In the genomic region with DNA sequence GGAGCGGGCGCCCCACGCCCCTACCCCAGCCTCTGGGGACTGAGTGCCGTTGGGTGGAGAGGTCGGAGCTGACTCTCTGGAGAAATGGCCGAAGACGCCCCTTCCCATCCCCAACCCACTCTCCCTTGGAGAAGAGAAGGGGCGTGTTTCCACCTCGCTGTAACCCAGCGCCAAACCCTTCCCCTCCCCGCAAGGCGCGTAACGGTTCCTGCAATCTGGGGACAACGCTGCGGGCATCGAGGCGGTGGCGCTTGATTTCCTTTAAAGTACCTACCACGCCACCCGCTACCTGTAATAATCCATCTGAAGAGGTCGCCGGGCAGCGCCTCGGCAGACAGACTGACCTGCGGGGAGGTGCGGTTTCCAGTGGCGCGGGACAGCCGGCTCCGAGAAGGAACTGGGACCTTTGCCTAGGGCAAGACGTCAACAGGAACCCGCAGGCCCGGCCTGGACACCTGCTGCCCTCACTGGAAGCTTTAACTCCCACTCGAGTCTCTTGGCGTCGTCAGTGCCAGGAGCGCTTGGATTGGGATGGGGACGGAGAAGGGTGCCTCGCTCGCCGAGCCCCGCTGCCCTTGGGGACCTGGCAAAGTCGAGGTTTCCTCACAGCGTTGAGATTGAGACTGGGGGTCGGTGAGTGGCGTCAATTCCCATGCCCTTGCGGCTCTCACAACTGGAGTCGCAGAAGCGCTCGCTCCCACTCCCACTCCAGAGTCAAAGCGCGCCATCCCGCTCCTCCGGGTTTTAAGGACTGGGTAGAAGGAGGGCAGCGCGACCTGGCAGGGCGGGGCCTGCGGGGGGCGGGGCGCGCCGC, we compare ENCODE assay signal across 8 cellular contexts. TPM values are rescaled to one million over a fixed set of nuclear protein-coding genes. Genes with fewer than 3 reads are reported as not detected.
DNase-seq lines count a peak whose midpoint lies in the region; ATAC-seq and TF ChIP-seq lines count a peak whose summit lies in the region.

A gene (minus strand): TSS at position 716 of the 814 bp plus-strand sequence. CDS start 763 bp downstream, outside the sequence.

- H3K79me2 ChIP-seq in PC-3 (ENCODE audit: low read length), result peaks cover 49% of the 10 kb centered on the region

- intact Hi-C loops in PC-3 (cut with micrococcal nuclease), result loop anchor here (5.0 kb wide), 2 partner anchors 42 to 93 kb away; no protein-coding TSS in a partner anchor
- intact Hi-C loops in naive thymus-derived CD4-positive, alpha-beta T cell (cut with micrococcal nuclease), result loop anchor here in 1 of 2 donors (1.0 to 5.0 kb wide), 3 partner anchors 40 to 302 kb away; a partner anchor contains a TSS

- ATAC-seq in GM19395 (IDR thresholded peaks at IDR 0.05; ENCODE audit: unreplicated experiment), result peak; percentile 27
- ATAC-seq in PC-3, result peak; percentile 4; the same call in 1 of the 2 replicates
- no peak for ATAC-seq in naive thymus-derived CD4-positive, alpha-beta T cell

- BruUV-seq in PC-3 (replicated peaks; lab: Mats Ljungman, UMichigan), result TSS peak; percentile 45

- POLR2A ChIA-PET in AG04449 (lab: Yijun Ruan, JAX) (interaction anchor here (1.0 to 1.5 kb wide), 2 partner anchors 102 to 199 kb away, joined by 3 to 6 read pairs; no protein-coding TSS in a partner anchor), PC-3 (lab: Charles Lee; ENCODE audit: unreplicated experiment) (interaction anchor here (0.6 kb wide), 1 partner anchor 199 kb away, joined by 5 read pairs; no protein-coding TSS in a partner anchor)
- POLR2A ChIA-PET in naive thymus-derived CD4-positive, alpha-beta T cell (lab: Charles Lee), result no interaction called here

- DNase-seq in AG04449 (ENCODE audit: low read depth, low spot score) (no peak), PC-3 (no peak), epithelial cell of esophagus (ENCODE audit: low read depth) (no peak), NCI-H748 (lab: John Stamatoyannopoulos, UW; ENCODE audit: unreplicated experiment) (no peak), G401 (ENCODE audit: low spot score) (no peak), Kasumi-1 (lab: John Stamatoyannopoulos, UW) (no peak)
- DNase-seq in naive thymus-derived CD4-positive, alpha-beta T cell, result peak in 1 of 9 donors; percentile 31

- peak within 1 kb of the TSS; percentile 18 to 84 (median 63) for H3K4me3 Mint-ChIP-seq in naive thymus-derived CD4-positive, alpha-beta T cell

- H3K27ac ChIP-seq in PC-3 (ENCODE audit: low read length), result peak within 1 kb of the TSS; percentile 85
- H3K27ac ChIP-seq in naive thymus-derived CD4-positive, alpha-beta T cell (ENCODE audit: low read depth, low read length), result no peak within 1 kb of the TSS

- H3K36me3 Mint-ChIP-seq in naive thymus-derived CD4-positive, alpha-beta T cell, result peaks cover 0 to 5% (median 0%) of the 10 kb centered on the region in 5 donors

- H3K9me2 ChIP-seq in PC-3 (replicated peaks; ENCODE audit: low read length), result no peaks in the 10 kb centered on the region

- CTCF ChIA-PET in AG04449 (lab: Yijun Ruan, JAX) (interaction anchor here (0.7 to 1.9 kb wide), 13 partner anchors 14 to 250 kb away, joined by 3 to 16 read pairs (median 4); no protein-coding TSS in a partner anchor), PC-3 (lab: Charles Lee) (interaction anchor here (0.6 to 0.8 kb wide), 2 partner anchors 20 to 90 kb away, joined by 3 to 6 read pairs; no protein-coding TSS in a partner anchor)
- CTCF ChIA-PET in naive thymus-derived CD4-positive, alpha-beta T cell (lab: Charles Lee), result no interaction called here

- TF ChIP-seq CTCF in AG04449 (IDR thresholded peaks at IDR 0.05; ENCODE audit: insufficient read depth, low read length, missing control alignments) (no peak), PC-3 (conservative IDR thresholded peaks at IDR 0.05; ENCODE audit: low read depth, low read length) (no peak), epithelial cell of esophagus (IDR thresholded peaks at IDR 0.05; ENCODE audit: insufficient read depth, low read depth, low read length, missing control alignments) (no peak)

- H3K9me3 Mint-ChIP-seq in naive thymus-derived CD4-positive, alpha-beta T cell, result peaks cover 0 to 2% (median 0%) of the 10 kb centered on the region in 11 donors

- in situ Hi-C loops in G401 (cut with HindIII; ENCODE audit: low sequenced_read_pairs), result no loop called here

- peaks cover 7 to 43% (median 19%) of the 10 kb centered on the region in 7 donors for H3K4me1 Mint-ChIP-seq in naive thymus-derived CD4-positive, alpha-beta T cell

- no peaks in the 10 kb centered on the region for H3K9me3 ChIP-seq in PC-3 (ENCODE audit: low read length)
- H3K9me3 ChIP-seq in naive thymus-derived CD4-positive, alpha-beta T cell (ENCODE audit: control insufficient read depth in 2 of 3, low read length in 3 of 3), result no peaks in the 10 kb centered on the region

- peaks cover 34% of the 10 kb centered on the region for H3K27me3 ChIP-seq in PC-3 (ENCODE audit: low read length)
- H3K27me3 ChIP-seq in naive thymus-derived CD4-positive, alpha-beta T cell (ENCODE audit: control insufficient read depth in 2 of 2, insufficient read depth in 2 of 2, low read length in 2 of 2), result peaks cover 4 to 5% of the 10 kb centered on the region in 2 donors

- no peaks in the 10 kb centered on the region for H4K20me1 ChIP-seq in PC-3 (ENCODE audit: low read length)

- peak within 1 kb of the TSS; percentile 50 for H3K4me3 ChIP-seq in AG04449 (ENCODE audit: low read depth, low read length)
- peak within 1 kb of the TSS; percentile 69 for H3K4me3 ChIP-seq in PC-3 (ENCODE audit: low read length)
- H3K4me3 ChIP-seq in epithelial cell of esophagus (ENCODE audit: low read length), result peak within 1 kb of the TSS; percentile 52
- H3K4me3 ChIP-seq in naive thymus-derived CD4-positive, alpha-beta T cell (ENCODE audit: low read length), result no peak within 1 kb of the TSS

- H2AFZ ChIP-seq in PC-3 (ENCODE audit: low read length), result peak within 1 kb of the TSS; percentile 55

- peaks cover 47 to 69% (median 56%) of the 10 kb centered on the region in 5 donors for H3K27me3 Mint-ChIP-seq in naive thymus-derived CD4-positive, alpha-beta T cell

- peak within 1 kb of the TSS; percentile 90 for H3K9ac ChIP-seq in PC-3 (ENCODE audit: low read length)

- peaks cover 27% of the 10 kb centered on the region for H3K4me1 ChIP-seq in PC-3 (ENCODE audit: insufficient read depth, low read length)
- H3K4me1 ChIP-seq in naive thymus-derived CD4-positive, alpha-beta T cell (ENCODE audit: control insufficient read depth in 2 of 2, insufficient read depth in 2 of 2, low read length in 2 of 2), result no peaks in the 10 kb centered on the region

- H3K36me3 ChIP-seq in PC-3 (ENCODE audit: low read depth, low read length), result no peaks in the 10 kb centered on the region
- no peaks in the 10 kb centered on the region for H3K36me3 ChIP-seq in naive thymus-derived CD4-positive, alpha-beta T cell (ENCODE audit: control insufficient read depth in 2 of 3, insufficient read depth in 3 of 3, low read length in 3 of 3)

- H3K4me2 ChIP-seq in PC-3 (ENCODE audit: low read length), result peak within 1 kb of the TSS; percentile 83

- no peaks in the 10 kb centered on the region for H3F3A ChIP-seq in PC-3 (ENCODE audit: low read length, unreplicated experiment)

- H3K27ac Mint-ChIP-seq in naive thymus-derived CD4-positive, alpha-beta T cell, result peak within 1 kb of the TSS in 1 of 9 donors; percentile 83

RNA-seq across cellular contexts. Expression of the gene that starts here (rescaled TPM):
- 37.2 and 50.0 TPM in 2 replicates for total RNA-seq in PC-3 (2014; rRNA removed)
- 10 to 100 TPM in 2 of 5 experiments, 1 to 10 TPM in 3; 1.6 to 24.9 (median 6.7) TPM for total RNA-seq in naive thymus-derived CD4-positive, alpha-beta T cell
- polyA plus RNA-seq in naive thymus-derived CD4-positive, alpha-beta T cell, result under 1 TPM in 1 of 2 donors, not detected in 1; 0.05 TPM
- total RNA-seq in G401 (2014; rRNA removed; shearing (Covaris generic)), result not detected in 2 replicates
